Comparison of ENCODE assay signal across 8 cellular contexts in genomic region chr17:82876602-82877391, GRCh38. TPM values are rescaled to one million over a fixed set of nuclear protein-coding genes. Genes with fewer than 3 reads are reported as not detected.
DNase-seq lines count a peak whose midpoint lies in the region; ATAC-seq and TF ChIP-seq lines count a peak whose summit lies in the region.

No MANE protein-coding gene starts in this region.

- H3K4me1 ChIP-seq in fibroblast of lung (ENCODE audit: control insufficient read depth, extremely low read depth, insufficient read depth, low read length) = peaks cover 3% of the 10 kb centered on the region

- peak overlapping the region; percentile 22 for H3K27ac Mint-ChIP-seq in nephron progenitor cell

- no peak overlapping the region for H3K9ac ChIP-seq in fibroblast of lung (ENCODE audit: insufficient read depth, low read length)

- H3K4me3 ChIP-seq in fibroblast of lung (replicated peaks in 1 of 4; ENCODE audit: control extremely low read depth in 1 of 4, insufficient read depth in 1 of 4, low read depth in 3 of 4, low read length in 4 of 4) = no peak overlapping the region

- peak; percentile 56 to 74 for TF ChIP-seq CTCF in fibroblast of lung (conservative IDR thresholded peaks at IDR 0.05 in 1 of 2, IDR thresholded peaks at IDR 0.05 in 1 of 2; ENCODE audit: low read depth in 1 of 2, low read length in 2 of 2)
- peak; percentile 17 for TF ChIP-seq CTCF in nephron progenitor cell (IDR thresholded peaks at IDR 0.05)

- H3K79me2 ChIP-seq in fibroblast of lung (ENCODE audit: control insufficient read depth, insufficient read depth, low read length) = no peaks in the 10 kb centered on the region

- H4K20me1 ChIP-seq in fibroblast of lung (ENCODE audit: control insufficient read depth, extremely low read depth, insufficient read depth, low read length) = no peaks in the 10 kb centered on the region

- H3K4me2 ChIP-seq in fibroblast of lung (ENCODE audit: extremely low read depth, insufficient read depth, low read length) = no peak overlapping the region

- peaks cover 25% of the 10 kb centered on the region for H3K36me3 Mint-ChIP-seq in nephron progenitor cell (ENCODE audit: low read depth)

- H2AFZ ChIP-seq in fibroblast of lung (ENCODE audit: low read length) = no peak overlapping the region

- no peaks in the 10 kb centered on the region for H3K9me3 ChIP-seq in fibroblast of lung (ENCODE audit: control insufficient read depth, insufficient read depth, low read depth, low read length)

- peak overlapping the region; percentile 5 for H3K27ac ChIP-seq in fibroblast of lung (ENCODE audit: insufficient read depth, low read length)

- no peaks in the 10 kb centered on the region for H3K9me3 Mint-ChIP-seq in nephron progenitor cell

- no peaks in the 10 kb centered on the region for H3K27me3 Mint-ChIP-seq in nephron progenitor cell (ENCODE audit: low read depth, poor library complexity)

- peaks cover 63% of the 10 kb centered on the region for H3K4me1 Mint-ChIP-seq in nephron progenitor cell

- no peaks in the 10 kb centered on the region for H3K27me3 ChIP-seq in fibroblast of lung (ENCODE audit: control insufficient read depth, insufficient read depth, low read length)

- DNase-seq in SIG-M5 treated with dmso at 0.1 percent for 504 hours (lab: John Stamatoyannopoulos, UW; ENCODE audit: unreplicated experiment) (peak; percentile 38), SIG-M5 (lab: John Stamatoyannopoulos, UW) (no peak), SW480 (ENCODE audit: low spot score) (peak; percentile 55), fibroblast of lung (ENCODE audit: low read depth in 2 of 2) (peak; percentile 70 to 83), nephron progenitor cell (peak; percentile 65)

- H3K36me3 ChIP-seq in fibroblast of lung (ENCODE audit: control insufficient read depth, insufficient read depth, low read length) = no peaks in the 10 kb centered on the region

- no peak overlapping the region for H3K4me3 Mint-ChIP-seq in nephron progenitor cell

- ATAC-seq in HG03469 (IDR thresholded peaks at IDR 0.05; ENCODE audit: unreplicated experiment) (no peak), GM21526 (IDR thresholded peaks at IDR 0.05; ENCODE audit: low FRiP score, unreplicated experiment) (no peak), GM19328 (IDR thresholded peaks at IDR 0.05; ENCODE audit: unreplicated experiment) (no peak)

RNA-seq across cellular contexts. Expression of gene ZNF750, which starts 37.0 kb away (rescaled TPM):
- not detected in 2 replicates for total RNA-seq in fibroblast of lung
- not detected in 2 replicates for polyA plus RNA-seq in fibroblast of lung
- 0.02 TPM in 1 of 2 replicates, not detected in the other for polyA plus RNA-seq in fibroblast of lung (2012)
- not detected in 2 replicates for polyA minus RNA-seq in fibroblast of lung (ENCODE audit: low replicate concordance)
